22 cellular contexts compared by ENCODE assay signal in genomic region chr12:128905003-128905544, GRCh38. TPM values are rescaled to one million over a fixed set of nuclear protein-coding genes. Genes with fewer than 3 reads are reported as not detected.
DNase-seq lines count a peak whose midpoint lies in the region; ATAC-seq, FAIRE-seq and TF ChIP-seq lines count a peak whose summit lies in the region.
"Had no signal": no experiment of that assay in that cellular context is flagged by ENCODE, and none has a peak within 500 bp of the region (broad histone marks: within the 10 kb centered on the region; RNA-seq: fewer than 3 reads in every experiment).

No MANE protein-coding gene starts in this region.

- no peaks in the 10 kb centered on the region for H4K20me1 ChIP-seq in HepG2 (ENCODE audit: insufficient read depth, low read length)

- no peak for FAIRE-seq in bronchial epithelial cell (lab: Jason Lieb, UNC)
- peak; percentile 82 for FAIRE-seq in HepG2 (lab: Jason Lieb, UNC)

- no peak overlapping the region for H2AFZ ChIP-seq in HepG2 (ENCODE audit: low read length)

- H3K36me3 ChIP-seq in HEK293 (ENCODE audit: control insufficient read depth in 2 of 2, insufficient read depth in 1 of 2, low read length in 2 of 2) (no peaks in the 10 kb centered on the region), bronchial epithelial cell (ENCODE audit: control insufficient read depth, insufficient read depth, low read length) (no peaks in the 10 kb centered on the region), HepG2 (replicated peaks in 1 of 2; ENCODE audit: control insufficient read depth in 1 of 2, insufficient read depth in 2 of 2, low read length in 2 of 2) (no peaks in the 10 kb centered on the region), stomach (no peaks in the 10 kb centered on the region), uterus (no peaks in the 10 kb centered on the region)
- H3K36me3 ChIP-seq in effector memory CD4-positive, alpha-beta T cell (ENCODE audit: control insufficient read depth, insufficient read depth, low read length) = no peaks in the 10 kb centered on the region
- H3K36me3 ChIP-seq: SJSA1 had no signal

- H3K9ac ChIP-seq in HepG2 (ENCODE audit: insufficient read depth, low read depth, low read length) = 0 out of 2 replicates have a peak overlapping the region, but pooled peaks have one; percentile 40
- H3K9ac ChIP-seq: KMS-11 had no signal

- peak; percentile 96 for ATAC-seq in HepG2
- no peak for ATAC-seq in HG03378 (IDR thresholded peaks at IDR 0.05; ENCODE audit: unreplicated experiment)

- no peaks in the 10 kb centered on the region for H3K9me3 ChIP-seq in HEK293 (ENCODE audit: control insufficient read depth, insufficient read depth, low read depth, low read length)
- no peaks in the 10 kb centered on the region for H3K9me3 ChIP-seq in HepG2 (ENCODE audit: low read length)
- no peaks in the 10 kb centered on the region for H3K9me3 ChIP-seq in stomach
- H3K9me3 ChIP-seq in uterus = no peaks in the 10 kb centered on the region
- no peaks in the 10 kb centered on the region for H3K9me3 ChIP-seq in effector memory CD4-positive, alpha-beta T cell (ENCODE audit: control insufficient read depth, low read length)

- 0% methylated on average over 12 of the region's 13 CpGs for WGBS in HepG2 (ENCODE audit: low lambda C conversion rate)
- WGBS in stomach, 5 donors = 50 to 71% (median 64%) methylated on average over 13 of the region's 13 CpGs

- in situ Hi-C loops in HepG2 (cut with HindIII; ENCODE audit: extremely low pct_ligation_motif_present, low pct_unique_long_range_greater_than_20kb) = no loop called here

- BruUV-seq in HepG2 (replicated peaks; lab: Mats Ljungman, UMichigan) = no TSS peak

- CTCF ChIA-PET in HEK293 (lab: Yijun Ruan, JAX) (no interaction called here), HepG2 (lab: Yijun Ruan, JAX; ENCODE audit: low intra/inter-chr PET ratio, low total read pairs) (no interaction called here)

- peak overlapping the region; percentile 42 for H3K4me2 ChIP-seq in HepG2 (ENCODE audit: low read depth, low read length)
- H3K4me2 ChIP-seq: KMS-11 had no signal

- intact Hi-C loops in HepG2 (cut with micrococcal nuclease; ENCODE audit: unreplicated experiment) (no loop called here), stomach (cut with DNase I; ENCODE audit: low total_unique reads) (no loop called here), uterus (cut with DNase I; ENCODE audit: low total_unique reads) (no loop called here)

- H3K4me1 ChIP-seq in HEK293 (ENCODE audit: control insufficient read depth, insufficient read depth, low read length) = no peaks in the 10 kb centered on the region
- peaks cover 37% of the 10 kb centered on the region for H3K4me1 ChIP-seq in HepG2 (ENCODE audit: insufficient read depth, low read length)
- H3K4me1 ChIP-seq in stomach = peaks cover 0 to 23% (median 0%) of the 10 kb centered on the region in 4 donors
- H3K4me1 ChIP-seq in uterus = no peaks in the 10 kb centered on the region
- no peaks in the 10 kb centered on the region for H3K4me1 ChIP-seq in effector memory CD4-positive, alpha-beta T cell (ENCODE audit: control insufficient read depth, insufficient read depth, low read length, poor library complexity, severe bottlenecking)
- H3K4me1 ChIP-seq: SJSA1 had no signal

- no peaks in the 10 kb centered on the region for H3K79me2 ChIP-seq in HepG2 (ENCODE audit: insufficient read depth, low read length)

- TF ChIP-seq CTCF in HEK293 (tag by site-specific recombination; IDR thresholded peaks at IDR 0.05) (no peak), bronchial epithelial cell (IDR thresholded peaks at IDR 0.05; ENCODE audit: insufficient read depth, low read length, severe bottlenecking) (no peak), HepG2 (CRISPR knock-in tag; IDR thresholded peaks at IDR 0.05) (no peak), stomach (IDR thresholded peaks at IDR 0.05) (no peak), uterus (IDR thresholded peaks at IDR 0.05) (no peak)

- H3K27me3 ChIP-seq in bronchial epithelial cell (ENCODE audit: control insufficient read depth, insufficient read depth, low read length) (no peaks in the 10 kb centered on the region), HepG2 (ENCODE audit: control insufficient read depth in 1 of 2, insufficient read depth in 2 of 2, low read length in 2 of 2) (no peaks in the 10 kb centered on the region; a peak in 1 of 5 replicates), stomach (no peaks in the 10 kb centered on the region), uterus (no peaks in the 10 kb centered on the region)
- no peaks in the 10 kb centered on the region for H3K27me3 ChIP-seq in effector memory CD4-positive, alpha-beta T cell (replicated peaks; ENCODE audit: control insufficient read depth, insufficient read depth, low read length, poor library complexity, severe bottlenecking)
- H3K27me3 ChIP-seq: SJSA1 had no signal

- POLR2A ChIA-PET in HEK293 (lab: Yijun Ruan, JAX) (no interaction called here), HepG2 (lab: Yijun Ruan, JAX) (interaction anchor here (0.9 to 1.4 kb wide), 2 partner anchors 44 to 81 kb away, joined by 3 to 8 read pairs; partner anchors contain the start of gene SLC15A4)

- H3K4me3 ChIP-seq in HEK293 (ENCODE audit: low read depth, low read length) (no peak overlapping the region), bronchial epithelial cell (ENCODE audit: low read depth, low read length) (no peak overlapping the region), HepG2 (replicated peaks in 1 of 3; ENCODE audit: insufficient read depth in 1 of 3, low read depth in 2 of 3, low read length in 3 of 3) (no peak overlapping the region; a peak in 1 of 6 replicates), stomach (no peak overlapping the region), uterus (no peak overlapping the region)
- no peak overlapping the region for H3K4me3 ChIP-seq in effector memory CD4-positive, alpha-beta T cell (ENCODE audit: insufficient read depth, low read depth, low read length, poor library complexity, severe bottlenecking)
- H3K4me3 ChIP-seq: SJSA1 had no signal

- no peak for TF ChIP-seq POLR2A in HepG2 (IDR thresholded peaks at IDR 0.05; ENCODE audit: insufficient read depth in 1 of 2, low read depth in 2 of 2, low read length in 2 of 2)
- no peak for TF ChIP-seq POLR2A in stomach (IDR thresholded peaks at IDR 0.05)
- TF ChIP-seq POLR2A in uterus (IDR thresholded peaks at IDR 0.05) = no peak

- DNase-seq in bronchial epithelial cell (ENCODE audit: low read depth) = peak; percentile 29
- peak; percentile 78 for DNase-seq in HepG2 (ENCODE audit: low spot score)
- DNase-seq in stomach = peak; percentile 28
- DNase-seq in uterus = no peak
- DNase-seq in effector memory CD4-positive, alpha-beta T cell = no peak
- DNase-seq: Calu3; CD8-positive, alpha-beta memory T cell; EL; NCI-H1092 treated with DMSO at 0.1 percent for 48 hours; NCI-H1436 treated with DMSO at 0.1 percent for 48 hours; NCI-H2029; NCI-H2227 treated with DMSO at 0.1 percent for 48 hours; NCI-H510A; NCI-H748 treated with DMSO at 0.1 percent for 48 hours; NK-92 treated with Interleukin-12 subunit alpha and Interleukin-12 subunit beta, amount 100 ng/mL, for 24 hours had no signal

- TF ChIP-seq EP300 in HepG2 (IDR thresholded peaks at IDR 0.05; ENCODE audit: low read depth in 2 of 2, low read length in 2 of 2) (no peak; a peak in 1 of 4 replicates), HepG2 (CRISPR knock-in tag; IDR thresholded peaks at IDR 0.05; ENCODE audit: borderline replicate concordance) (no peak), stomach (IDR thresholded peaks at IDR 0.05) (no peak)

- H3K27ac ChIP-seq in HEK293 (ENCODE audit: extremely low read depth, low read depth, low read length) = no peak overlapping the region
- H3K27ac ChIP-seq in HepG2 (ENCODE audit: extremely low read length, insufficient read depth, low read length) = peak overlapping the region; percentile 56
- no peak overlapping the region for H3K27ac ChIP-seq in stomach
- H3K27ac ChIP-seq in uterus = no peak overlapping the region
- H3K27ac ChIP-seq in effector memory CD4-positive, alpha-beta T cell (ENCODE audit: insufficient read depth, low read length, poor library complexity, severe bottlenecking) = no peak overlapping the region
- H3K27ac ChIP-seq: C4-2B, KMS-11, SJSA1 had no signal

- no peak for TF ChIP-seq RAD21 in HepG2 (CRISPR knock-in tag; IDR thresholded peaks at IDR 0.05)

TF ChIP-seq in HepG2, 621 proteins besides CTCF, POLR2A, EP300 and RAD21 (continues in another document):
- no peak for TF ChIP-seq TRIM24 (CRISPR knock-in tag; IDR thresholded peaks at IDR 0.05)
- no peak for TF ChIP-seq ZNF709 (CRISPR knock-in tag; IDR thresholded peaks at IDR 0.05)

RNA-seq across cellular contexts. Expression of gene GLT1D1, which starts 51.8 kb away (rescaled TPM):
- not detected in 2 replicates for total RNA-seq in bronchial epithelial cell
- total RNA-seq in HepG2 (2016; rRNA removed; fragmentation: Illumina TruSeq; extraction: Trizol) = 0.09 TPM in 1 of 2 replicates, not detected in the other
- not detected in 2 replicates for total RNA-seq in HepG2 (2016; cell fraction: cytosol; rRNA removed; fragmentation: Illumina TruSeq; extraction: Trizol; ENCODE audit: low read depth)
- not detected in 2 replicates for total RNA-seq in HepG2 (2016; cell fraction: insoluble cytoplasmic fraction; rRNA removed; fragmentation: Illumina TruSeq; extraction: Trizol)
- not detected in 2 replicates for total RNA-seq in HepG2 (2016; cell fraction: membrane; rRNA removed; fragmentation: Illumina TruSeq; extraction: Trizol)
- total RNA-seq in HepG2 (2016; cell fraction: nucleus; rRNA removed; fragmentation: Illumina TruSeq; extraction: Trizol) = not detected in 2 replicates
- polyA plus RNA-seq in HepG2 (2011; rRNA removed) = 0.17 and 0.24 TPM in 2 replicates
- 0.12 and 0.24 TPM in 2 replicates for polyA plus RNA-seq in HepG2 (2011; cell fraction: cytosol; rRNA removed)
- polyA plus RNA-seq in HepG2 (2011; cell fraction: nucleus; rRNA removed) = 0.10 TPM in 1 of 2 replicates, not detected in the other
- 0.20 and 0.48 TPM in 2 replicates for polyA plus RNA-seq in HepG2 (2012)
- polyA plus RNA-seq in HepG2 (2016; cell fraction: cytosol; fragmentation: Illumina TruSeq; extraction: Trizol; ENCODE audit: low read depth) = 0.06 TPM in 1 of 2 replicates, not detected in the other
- 0.11 TPM in 1 of 2 replicates, not detected in the other for polyA plus RNA-seq in HepG2 (2016; cell fraction: insoluble cytoplasmic fraction; fragmentation: Illumina TruSeq; extraction: Trizol; ENCODE audit: low read depth)
- 0.06 and 0.15 TPM in 2 replicates for polyA plus RNA-seq in HepG2 (2016; cell fraction: membrane; fragmentation: Illumina TruSeq; extraction: Trizol; ENCODE audit: low read depth)
- not detected in 2 replicates for polyA plus RNA-seq in HepG2 (2016; cell fraction: nucleus; fragmentation: Illumina TruSeq; extraction: Trizol; ENCODE audit: insufficient read depth, low read depth)
- polyA minus RNA-seq in HepG2 (2011; rRNA and poly(A)+ RNA removed; ENCODE audit: low replicate concordance) = 0.04 and 0.07 TPM in 2 replicates
- not detected in 2 replicates for polyA minus RNA-seq in HepG2 (2011; cell fraction: cytosol; rRNA and poly(A)+ RNA removed)
- 0.12 TPM in 1 of 2 replicates, not detected in the other for polyA minus RNA-seq in HepG2 (2011; cell fraction: nucleus; rRNA and poly(A)+ RNA removed)
- 1 to 10 TPM in 1 of 5 donors, not detected in 4; 1.3 TPM for total RNA-seq in stomach
- under 1 TPM; 0.13 to 0.92 (median 0.87) TPM for polyA plus RNA-seq in stomach
- 1 to 10 TPM in 2 of 4 donors, under 1 TPM in 1, not detected in 1; 0.26 to 3.6 (median 2.9) TPM for total RNA-seq in uterus
- total RNA-seq: A172, Calu3, H4, SJSA1 had no signal

Comparison
In these comparisons a context has a peak if more than half of its experiments do, and no peak if none do; other contexts are left out.
1. DNase-seq: peak in bronchial epithelial cell (single experiment), HepG2 (single experiment) and stomach (single experiment); none in uterus (0 of 2) and effector memory CD4-positive, alpha-beta T cell (0 of 3).
2. Of the 63 proteins assayed by ChIP-seq in both HepG2 and HEK293: peak only in HepG2: MEIS1, PATZ1, REPIN1, SETDB1, ZBTB20, ZBTB21 and 13 more; only in HEK293: none; in both: ATF2; in neither: 42; mixed calls (peak in some experiments, not most) for 1.